In the genomic region with DNA sequence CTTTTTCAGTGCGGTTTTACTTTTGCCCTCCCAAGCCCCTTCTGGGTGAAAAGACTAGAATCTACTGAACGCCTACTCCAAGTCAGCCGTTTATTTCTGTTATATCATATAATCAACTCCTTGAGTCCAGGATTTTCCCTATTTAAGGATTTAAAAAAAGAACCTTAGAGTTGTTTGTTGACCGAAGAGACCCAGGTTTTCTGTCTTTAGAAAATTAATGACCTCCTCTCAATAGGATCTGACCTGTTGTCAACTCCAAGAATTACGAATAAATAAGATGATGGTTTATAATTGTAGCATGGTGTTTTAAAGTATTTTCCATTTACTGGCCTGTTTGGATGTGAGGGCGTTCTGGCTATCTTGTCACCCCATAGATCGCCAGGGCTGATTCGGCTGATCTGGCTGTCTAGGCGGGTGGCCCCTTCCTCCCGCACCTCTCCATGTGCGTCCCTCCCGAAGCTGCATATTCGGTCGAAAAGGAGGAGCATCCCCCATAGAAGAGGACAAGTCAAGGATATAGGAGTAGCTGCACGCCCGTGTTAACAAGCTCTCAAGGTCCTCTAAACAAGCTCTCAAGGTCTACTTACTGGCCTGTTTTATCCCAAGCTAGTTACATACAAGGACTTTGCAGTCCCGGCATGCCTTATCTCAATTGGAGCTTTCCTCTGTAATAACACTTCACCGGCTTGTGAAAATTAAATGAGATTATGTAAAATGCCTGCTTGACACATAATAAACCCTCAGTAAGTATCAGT, we compare ENCODE assay signal across 8 cellular contexts. TPM values are rescaled to one million over a fixed set of nuclear protein-coding genes. Genes with fewer than 3 reads are reported as not detected.
A peak's percentile ranks its signal among the peaks of the same experiment; 100 is the strongest.
DNase-seq lines count a peak whose midpoint lies in the region; ATAC-seq, FAIRE-seq and TF ChIP-seq lines count a peak whose summit lies in the region.

No MANE protein-coding gene starts in this region.

- H3K18ac ChIP-seq in mesendoderm (ENCODE audit: low read length): no peak overlapping the region

- H3K79me2 ChIP-seq in mesendoderm (ENCODE audit: control insufficient read depth, insufficient read depth, low read length): peaks cover 33% of the 10 kb centered on the region

- H3K9me3 ChIP-seq in CD4-positive, CD25-positive, alpha-beta regulatory T cell (ENCODE audit: control insufficient read depth in 2 of 2, low read length in 2 of 2): no peaks in the 10 kb centered on the region

- TF ChIP-seq POLR2A in NB4 (IDR thresholded peaks at IDR 0.05; ENCODE audit: extremely low read depth, insufficient read length) (no peak), GM12892 (IDR thresholded peaks at IDR 0.05; ENCODE audit: low read depth, low read length) (no peak)

- no peak overlapping the region for H4K5ac ChIP-seq in mesendoderm (ENCODE audit: low read length)

- no peak overlapping the region for H3K4ac ChIP-seq in mesendoderm (ENCODE audit: low read depth, low read length)

- no peak overlapping the region for H3K23ac ChIP-seq in mesendoderm (ENCODE audit: low read length)

- peaks cover 27% of the 10 kb centered on the region for H3K4me1 ChIP-seq in CD4-positive, CD25-positive, alpha-beta regulatory T cell (ENCODE audit: control insufficient read depth, insufficient read depth, low read length, poor library complexity, severe bottlenecking)
- peaks cover 4% of the 10 kb centered on the region for H3K4me1 ChIP-seq in mesendoderm (ENCODE audit: control insufficient read depth, low read depth, low read length)

- peak overlapping the region; percentile 97 to 99 (median 98) for H3K4me3 Mint-ChIP-seq in CD4-positive, CD25-positive, alpha-beta regulatory T cell

- no CpG with 5 or more reads among the region's 18 CpGs for WGBS in mesendoderm (ENCODE audit: extremely low coverage, insufficient coverage, low lambda C conversion rate)

- H3K27me3 Mint-ChIP-seq in CD4-positive, CD25-positive, alpha-beta regulatory T cell: peaks cover 5% of the 10 kb centered on the region

- no peak for TF ChIP-seq CTCF in NB4 (IDR thresholded peaks at IDR 0.05; ENCODE audit: low read depth, low read length)
- TF ChIP-seq CTCF in brain microvascular endothelial cell (IDR thresholded peaks at IDR 0.05; ENCODE audit: low read depth, low read length, missing control alignments): no peak

- no peak overlapping the region for H2BK5ac ChIP-seq in mesendoderm (ENCODE audit: low read length)

- peak overlapping the region; percentile 94 for H3K4me3 ChIP-seq in CD4-positive, CD25-positive, alpha-beta regulatory T cell (ENCODE audit: low read depth, low read length)
- H3K4me3 ChIP-seq in NB4 (ENCODE audit: low read depth, low read length) (peak overlapping the region; percentile 85), brain microvascular endothelial cell (ENCODE audit: low read depth, low read length) (peak overlapping the region; percentile 92), mesendoderm (ENCODE audit: low read length) (no peak overlapping the region)

- ATAC-seq in CD4-positive, CD25-positive, alpha-beta regulatory T cell (ENCODE audit: low read depth in 2 of 2): no peak
- no peak for ATAC-seq in HG03139 (IDR thresholded peaks at IDR 0.05; ENCODE audit: unreplicated experiment)
- no peak for ATAC-seq in GM21360 (IDR thresholded peaks at IDR 0.05; ENCODE audit: unreplicated experiment)

- H3K4me1 Mint-ChIP-seq in CD4-positive, CD25-positive, alpha-beta regulatory T cell: peaks cover 19 to 43% (median 31%) of the 10 kb centered on the region in 4 donors

- H3K79me1 ChIP-seq in mesendoderm (ENCODE audit: low read length): no peaks in the 10 kb centered on the region

- no peak for DNase-seq in CD4-positive, CD25-positive, alpha-beta regulatory T cell
- DNase-seq in NB4 (ENCODE audit: low read depth) (peak; percentile 56), brain microvascular endothelial cell (no peak), mesendoderm (peak; percentile 88), GM12892 (ENCODE audit: insufficient read length) (no peak), NCI-H128 (lab: John Stamatoyannopoulos, UW; ENCODE audit: unreplicated experiment) (no peak)

- no peaks in the 10 kb centered on the region for H3K27me3 ChIP-seq in CD4-positive, CD25-positive, alpha-beta regulatory T cell (ENCODE audit: control insufficient read depth, insufficient read depth, low read length)
- no peaks in the 10 kb centered on the region for H3K27me3 ChIP-seq in brain microvascular endothelial cell (replicated peaks)
- no peaks in the 10 kb centered on the region for H3K27me3 ChIP-seq in mesendoderm (ENCODE audit: insufficient read depth, low read length, poor library complexity)

- H3K9me3 Mint-ChIP-seq in CD4-positive, CD25-positive, alpha-beta regulatory T cell: peaks cover 0 to 2% (median 0%) of the 10 kb centered on the region in 7 donors

- peak overlapping the region; percentile 97 to 100 (median 99) for H3K27ac Mint-ChIP-seq in CD4-positive, CD25-positive, alpha-beta regulatory T cell

- H3K36me3 ChIP-seq in CD4-positive, CD25-positive, alpha-beta regulatory T cell (ENCODE audit: control insufficient read depth, insufficient read depth, low read length): no peaks in the 10 kb centered on the region
- H3K36me3 ChIP-seq in brain microvascular endothelial cell (replicated peaks) (no peaks in the 10 kb centered on the region), mesendoderm (ENCODE audit: control insufficient read depth, insufficient read depth, low read length) (no peaks in the 10 kb centered on the region)

- H3K9ac ChIP-seq in mesendoderm (ENCODE audit: low read length): peak overlapping the region; percentile 22

- no peak overlapping the region for H4K8ac ChIP-seq in mesendoderm (ENCODE audit: low read depth, low read length)

- H2AK5ac ChIP-seq in mesendoderm (ENCODE audit: low read length): no peak overlapping the region

- FAIRE-seq in GM12892 (lab: Jason Lieb, UNC): no peak

- H3K27ac ChIP-seq in CD4-positive, CD25-positive, alpha-beta regulatory T cell (ENCODE audit: insufficient read depth, low read length, poor library complexity, severe bottlenecking): peak overlapping the region; percentile 91
- peak overlapping the region; percentile 95 for H3K27ac ChIP-seq in brain microvascular endothelial cell
- H3K27ac ChIP-seq in mesendoderm (ENCODE audit: low read depth, low read length): peak overlapping the region; percentile 63

- H2BK120ac ChIP-seq in mesendoderm (ENCODE audit: low read depth, low read length): no peak overlapping the region

- H3K36me3 Mint-ChIP-seq in CD4-positive, CD25-positive, alpha-beta regulatory T cell: no peaks in the 10 kb centered on the region

- H2BK15ac ChIP-seq in mesendoderm (replicated peaks; ENCODE audit: low read depth): no peak overlapping the region

- H3K4me2 ChIP-seq in mesendoderm (ENCODE audit: low read length): peak overlapping the region; percentile 23

- in situ Hi-C loops in brain microvascular endothelial cell (cut with HindIII; ENCODE audit: low pct_ligation_motif_present, low sequenced_read_pairs): no loop called here

- peak overlapping the region; percentile 98 for H3K56ac ChIP-seq in mesendoderm (ENCODE audit: low read length)

RNA-seq across cellular contexts. Expression of gene UBAP2, which starts 1.1 kb away (rescaled TPM):
- 38.9 TPM for total RNA-seq in CD4-positive, CD25-positive, alpha-beta regulatory T cell
- 10 to 100 TPM in 1 of 4 donors, 1 to 10 TPM in 3; 6.6 to 10.3 (median 8.7) TPM for polyA plus RNA-seq in CD4-positive, CD25-positive, alpha-beta regulatory T cell
- polyA plus RNA-seq in mesendoderm (2013, experiment 1 of 2): 37.7 TPM
- 38.9 TPM for polyA plus RNA-seq in mesendoderm (2013, experiment 2 of 2)
- polyA plus RNA-seq in GM12892 (2012; ENCODE audit: missing spikeins): 18.3 TPM

Comparison
In these comparisons a context has a peak if more than half of its experiments do, and no peak if none do; other contexts are left out.
1. DNase-seq: peak in NB4 (single experiment) and mesendoderm (single experiment); none in CD4-positive, CD25-positive, alpha-beta regulatory T cell (0 of 3), brain microvascular endothelial cell (single experiment), GM12892 (single experiment) and NCI-H128 (single experiment).
2. Peak in every context shown above with its lines, with median percentiles within 50 percentile points of each other: H3K27ac ChIP-seq.